In the genomic region with DNA sequence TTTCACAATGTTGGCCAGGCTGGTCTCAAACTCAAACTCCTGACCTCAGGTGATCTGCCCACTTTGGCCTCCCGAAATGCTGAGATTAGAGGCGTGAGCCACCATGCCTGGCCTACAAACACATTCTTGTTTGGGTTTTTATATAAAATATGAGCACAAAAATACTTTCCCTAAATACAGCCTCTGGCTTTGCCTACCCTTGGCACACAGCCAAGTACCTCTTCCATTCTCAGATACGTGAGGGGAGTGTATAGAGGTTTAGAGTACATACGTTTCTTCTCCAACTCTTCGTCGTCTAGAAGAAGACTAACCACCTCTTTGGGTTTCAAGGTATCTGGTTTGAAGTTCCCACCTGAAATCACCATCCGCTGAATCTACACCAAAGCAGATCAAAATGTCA, we compare ENCODE assay signal across 27 cellular contexts. TPM values are rescaled to one million over a fixed set of nuclear protein-coding genes. Genes with fewer than 3 reads are reported as not detected.
"Had no signal": no experiment of that assay in that cellular context is flagged by ENCODE, and none has a peak within 500 bp of the region (broad histone marks: within the 10 kb centered on the region; RNA-seq: fewer than 3 reads in every experiment).

No MANE protein-coding gene starts in this region.

- H3K27ac ChIP-seq: breast epithelium, esophagus muscularis mucosa, foreskin keratinocyte, heart left ventricle, pancreas, right atrium auricular region, stomach, tibial nerve had no signal

- H3K27me3 ChIP-seq: breast epithelium, esophagus muscularis mucosa, foreskin keratinocyte, heart left ventricle, pancreas, right atrium auricular region, stomach, tibial nerve had no signal

- H3K4me3 ChIP-seq: breast epithelium, esophagus muscularis mucosa, heart left ventricle, pancreas, right atrium auricular region, stomach, tibial nerve had no signal

- ATAC-seq: activated CD8-positive, alpha-beta T cell treated with anti-CD3 and anti-CD28 coated beads, Interleukin-2, amount 10 ng/mL, durations not matched to agents 7 days and 5 days; activated T-cell treated with anti-CD3 and anti-CD28 coated beads, Interleukin-2, amount 50 U/mL, for 72 hours; foreskin keratinocyte; heart left ventricle; left colon; pancreas; stimulated activated naive B cell treated with anti-CD40 and anti-IgM and Interleukin-4, amounts not matched to agents 10 μg/mL and 1 μg/mL and 100 μg/mL, for 72 hours had no signal

- H3K9me3 ChIP-seq: breast epithelium, esophagus muscularis mucosa, heart left ventricle, pancreas, right atrium auricular region, stomach, tibial nerve had no signal

- H3K4me1 Mint-ChIP-seq: activated B cell treated with CpG ODN at 0.5 μM for 24 hours, immature natural killer cell had no signal

- H3K4me3 Mint-ChIP-seq: activated B cell treated with CpG ODN at 0.5 μM for 24 hours; activated CD8-positive, alpha-beta T cell treated with anti-CD3 and anti-CD28 coated beads, Interleukin-2, amount 10 ng/mL, durations not matched to agents 7 days and 5 days; activated T-cell treated with anti-CD3 and anti-CD28 coated beads, Interleukin-2, amount 50 U/mL, for 72 hours; endodermal cell; immature natural killer cell; nephron; stimulated activated naive B cell treated with anti-CD40 and anti-IgM and Interleukin-4, amounts not matched to agents 10 μg/mL and 1 μg/mL and 100 μg/mL, for 72 hours had no signal

- H3K9me3 Mint-ChIP-seq: activated B cell treated with CpG ODN at 0.5 μM for 24 hours; activated T-cell treated with anti-CD3 and anti-CD28 coated beads, Interleukin-2, amount 50 U/mL, for 72 hours; endodermal cell; immature natural killer cell; nephron; stimulated activated naive B cell treated with anti-CD40 and anti-IgM and Interleukin-4, amounts not matched to agents 10 μg/mL and 1 μg/mL and 100 μg/mL, for 72 hours had no signal

- H3K27me3 Mint-ChIP-seq: activated B cell treated with CpG ODN at 0.5 μM for 24 hours; stimulated activated naive B cell treated with anti-CD40 and anti-IgM and Interleukin-4, amounts not matched to agents 10 μg/mL and 1 μg/mL and 100 μg/mL, for 72 hours had no signal

- H3K4me1 ChIP-seq: breast epithelium, foreskin keratinocyte, pancreas, right atrium auricular region, stomach, tibial nerve had no signal

- DNase-seq: activated B cell treated with CpG ODN at 0.5 μM for 24 hours; activated CD4-positive, alpha-beta T cell treated with anti-CD3 and anti-CD28 coated beads, Interleukin-2, amount 50 U/mL, for 1 hour; activated CD8-positive, alpha-beta T cell treated with anti-CD3 and anti-CD28 coated beads, Interleukin-2, amount 10 ng/mL, durations not matched to agents 7 days and 5 days; activated naive CD4-positive, alpha-beta T cell treated with Interleukin-2 at 50 U/mL for 16 hours; activated T-cell treated with anti-CD3 and anti-CD28 coated beads for 4 hours; activated T-cell treated with anti-CD3 and anti-CD28 coated beads, Interleukin-2, amount 50 U/mL, for 72 hours; amniotic stem cell; central memory CD4-positive, alpha-beta T cell; endodermal cell; foreskin keratinocyte; heart left ventricle; hypothalamus; immature natural killer cell; kidney; left colon; mammary epithelial cell; pancreas; stimulated activated CD4-positive, alpha-beta T cell treated with anti-CD3 and anti-CD28 coated beads, Interleukin-15, amount 100 ng/mL, for 24 hours; stimulated activated CD4-positive, alpha-beta T cell treated with anti-CD3 and anti-CD28 coated beads, Interleukin-2, amount 100 ng/mL, for 24 hours; stimulated activated naive B cell treated with anti-CD40 and anti-IgM and Interleukin-4, amounts not matched to agents 10 μg/mL and 1 μg/mL and 100 μg/mL, for 72 hours; stomach; T-helper 2 cell had no signal

- H3K27ac Mint-ChIP-seq: activated B cell treated with CpG ODN at 0.5 μM for 24 hours; activated CD8-positive, alpha-beta T cell treated with anti-CD3 and anti-CD28 coated beads, Interleukin-2, amount 10 ng/mL, durations not matched to agents 7 days and 5 days; activated T-cell treated with anti-CD3 and anti-CD28 coated beads, Interleukin-2, amount 50 U/mL, for 72 hours; endodermal cell; nephron; stimulated activated naive B cell treated with anti-CD40 and anti-IgM and Interleukin-4, amounts not matched to agents 10 μg/mL and 1 μg/mL and 100 μg/mL, for 72 hours had no signal

RNA-seq across cellular contexts. Expression of gene DLL4, which starts 57.7 kb away (rescaled TPM):
- total RNA-seq: activated B cell treated with CpG ODN at 0.5 μM for 24 hours; activated CD8-positive, alpha-beta T cell treated with anti-CD3 and anti-CD28 coated beads, Interleukin-2, amount 10 ng/mL, durations not matched to agents 7 days and 5 days; foreskin keratinocyte had no signal
- polyA plus RNA-seq: foreskin keratinocyte, immature natural killer cell, mammary epithelial cell had no signal
